ENCODE assay signal across 8 cellular contexts in genomic region chr4:93199492-93199891, GRCh38.
DNase-seq lines count a peak whose midpoint lies in the region; ATAC-seq, FAIRE-seq and TF ChIP-seq lines count a peak whose summit lies in the region.

No MANE protein-coding gene starts in this region.

- no peaks in the 10 kb centered on the region for H3K4me1 ChIP-seq in spleen

- H3K4me3 ChIP-seq in WI38 (ENCODE audit: low read depth, low read length) (no peak overlapping the region), coronary artery (no peak overlapping the region), spleen (no peak overlapping the region)

- intact Hi-C loops in spleen (cut with DNase I; ENCODE audit: low total_unique reads), result no loop called here

- WGBS in spleen, 5 donors, result 40 to 79% (median 61%) methylated on average over 2 of the region's 2 CpGs

- peak; percentile 64 for ATAC-seq in GM21529 (IDR thresholded peaks at IDR 0.05; ENCODE audit: unreplicated experiment)

- TF ChIP-seq CTCF in WI38 (IDR thresholded peaks at IDR 0.05; ENCODE audit: low read depth, low read length) (0 out of 2 replicates have a peak, but pooled peaks have one; percentile 15), coronary artery (IDR thresholded peaks at IDR 0.05) (no peak), spleen (IDR thresholded peaks at IDR 0.05 in 8 of 11, conservative IDR thresholded peaks at IDR 0.05 in 3 of 11) (peak in 2 of 11 experiments; percentile 15 to 21)

- no peaks in the 10 kb centered on the region for H3K27me3 ChIP-seq in spleen (replicated peaks in 1 of 7)

- TF ChIP-seq POLR2A in spleen (IDR thresholded peaks at IDR 0.05), result no peak

- H3K9me3 ChIP-seq in spleen, result no peaks in the 10 kb centered on the region

- H3K27ac ChIP-seq in coronary artery (no peak overlapping the region), spleen (no peak overlapping the region)

- DNase-seq in NCI-H187 treated with DMSO at 0.1 percent for 48 hours (lab: John Stamatoyannopoulos, UW), result peak; percentile 80
- DNase-seq in iris pigment epithelial cell (ENCODE audit: low read depth), result peak; percentile 48
- DNase-seq in coronary artery (ENCODE audit: low spot score), result no peak
- no peak for DNase-seq in stimulated activated CD4-positive, alpha-beta T cell treated with anti-CD3 and anti-CD28 coated beads, Interleukin-4, amount 100 ng/mL, for 1 hour
- no peak for DNase-seq in spleen

- no peaks in the 10 kb centered on the region for H3K36me3 ChIP-seq in spleen

- peak; percentile 65 for FAIRE-seq in A204.1 (lab: Jason Lieb, UNC)

Comparison
In these comparisons a context has a peak if more than half of its experiments do, and no peak if none do; other contexts are left out.
1. DNase-seq: peak in NCI-H187 treated with DMSO at 0.1 percent for 48 hours (single experiment) and iris pigment epithelial cell (single experiment); none in coronary artery (single experiment), stimulated activated CD4-positive, alpha-beta T cell treated with anti-CD3 and anti-CD28 coated beads, Interleukin-4, amount 100 ng/mL, for 1 hour (single experiment) and spleen (single experiment).